26 cellular contexts compared by ENCODE assay signal in the genomic region with DNA sequence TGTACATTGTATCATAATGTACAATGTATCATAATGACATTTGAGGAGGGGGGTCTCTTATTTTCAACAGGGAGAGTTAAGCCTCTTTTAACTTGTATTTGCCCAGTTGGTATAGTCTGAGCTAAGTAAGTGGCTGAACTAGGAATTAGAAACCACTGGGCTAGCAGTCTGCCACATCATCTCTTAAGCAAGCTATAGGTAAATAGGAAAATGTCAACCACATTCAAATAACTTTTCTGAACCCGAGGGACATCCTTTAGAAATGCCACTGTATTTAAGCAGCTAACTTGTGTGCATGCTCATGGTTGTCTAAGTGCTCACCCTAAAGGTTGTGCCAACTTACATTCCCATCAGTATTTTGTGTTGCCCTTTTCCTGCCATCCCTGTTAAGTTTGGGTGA. TPM values are rescaled to one million over a fixed set of nuclear protein-coding genes. Genes with fewer than 3 reads are reported as not detected.
"Had no signal": no experiment of that assay in that cellular context is flagged by ENCODE, and none has a peak within 500 bp of the region (broad histone marks: within the 10 kb centered on the region; RNA-seq: fewer than 3 reads in every experiment).

No MANE protein-coding gene starts in this region.

- H3K27me3 ChIP-seq: esophagus muscularis mucosa, foreskin keratinocyte, heart left ventricle, ovary, right lobe of liver, testis, transverse colon had no signal

- H3K9me3 ChIP-seq: esophagus muscularis mucosa, heart left ventricle, ovary, right lobe of liver, testis, transverse colon had no signal

- H3K27ac ChIP-seq: esophagus muscularis mucosa, foreskin keratinocyte, heart left ventricle, ovary, right lobe of liver, testis, transverse colon had no signal

- H3K36me3 ChIP-seq: esophagus muscularis mucosa, heart left ventricle, ovary, right lobe of liver, transverse colon had no signal

- FAIRE-seq: bronchial epithelial cell, kidney had no signal

- ATAC-seq: activated T-cell treated with anti-CD3 and anti-CD28 coated beads, Interleukin-2, amount 50 U/mL, for 72 hours; foreskin keratinocyte; heart left ventricle; naive thymus-derived CD4-positive, alpha-beta T cell; right lobe of liver; stimulated activated naive CD8-positive, alpha-beta T cell treated with anti-CD3 and anti-CD28 coated beads, Interleukin-15, Interleukin-2, amounts not matched to agents 100 U/mL and 50 U/mL, for 24 hours had no signal

- H3K4me3 ChIP-seq: esophagus muscularis mucosa, heart left ventricle, ovary, right lobe of liver, testis, transverse colon had no signal

- DNase-seq: activated CD4-positive, alpha-beta memory T cell treated with anti-CD3 and anti-CD28 coated beads, Interleukin-2, amount 10 ng/mL, durations not matched to agents 7 days and 5 days; activated CD4-positive, alpha-beta T cell treated with anti-CD3 and anti-CD28 coated beads, Interleukin-2, amount 10 ng/mL, durations not matched to agents 7 days and 5 days; activated CD4-positive, CD25-positive, alpha-beta regulatory T cell treated with anti-CD3 and anti-CD28 coated beads, Interleukin-2, amount 50 U/mL, for 72 hours; activated effector memory CD4-positive, alpha-beta T cell treated with Interleukin-2 at 50 U/mL for 16 hours; activated naive CD4-positive, alpha-beta T cell treated with Interleukin-2 at 50 U/mL for 16 hours; activated T-cell treated with anti-CD3 and anti-CD28 coated beads, Interleukin-2, amount 50 U/mL, for 72 hours; anterior cingulate cortex; effector CD4-positive, alpha-beta T cell; foreskin keratinocyte; heart left ventricle; hypothalamus; immature natural killer cell; kidney; naive thymus-derived CD4-positive, alpha-beta T cell; ovary; right lobe of liver; stimulated activated CD4-positive, alpha-beta T cell treated with anti-CD3 and anti-CD28 coated beads, Interleukin-4, amount 100 ng/mL, for 1 hour; stimulated activated naive CD8-positive, alpha-beta T cell treated with anti-CD3 and anti-CD28 coated beads, Interleukin-15, Interleukin-2, amounts not matched to agents 100 U/mL and 50 U/mL, for 24 hours; T1000; testis; transverse colon had no signal

- H3K4me1 ChIP-seq: esophagus muscularis mucosa, foreskin keratinocyte, heart left ventricle, right lobe of liver, testis, transverse colon had no signal

RNA-seq across cellular contexts. Expression of a gene that starts 35.5 kb away (rescaled TPM):
- polyA plus RNA-seq: adipose tissue; foreskin keratinocyte; heart left ventricle; immature natural killer cell; naive thymus-derived CD4-positive, alpha-beta T cell; neural cell; ovary; urinary bladder had no signal
